In the genomic region with DNA sequence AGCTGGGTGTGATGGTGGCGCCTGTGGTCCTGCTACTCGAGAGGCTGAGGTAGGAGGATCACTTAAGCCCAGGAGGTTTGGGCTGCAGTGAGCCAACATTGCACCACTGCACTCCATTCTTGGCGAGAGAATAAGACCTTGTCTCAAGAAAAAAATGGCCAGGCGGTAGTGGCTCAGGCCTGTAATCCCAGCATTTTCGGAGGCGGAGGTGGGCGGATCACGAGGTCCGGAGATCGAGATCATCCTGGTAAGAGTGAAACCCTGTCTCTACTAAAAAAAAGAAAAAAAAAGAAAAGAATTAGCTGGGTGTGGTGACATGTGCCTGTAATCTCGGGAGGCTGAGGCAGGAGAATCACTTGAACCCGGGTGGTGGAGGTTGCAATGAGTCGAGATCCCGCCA, we compare ENCODE assay signal across 35 cellular contexts. TPM values are rescaled to one million over a fixed set of nuclear protein-coding genes. Genes with fewer than 3 reads are reported as not detected.
"Had no signal": no experiment of that assay in that cellular context is flagged by ENCODE, and none has a peak within 500 bp of the region (broad histone marks: within the 10 kb centered on the region; RNA-seq: fewer than 3 reads in every experiment).

No MANE protein-coding gene starts in this region.

- FAIRE-seq: astrocyte, colon, TTC549 had no signal

- DNase-seq: activated B cell treated with CpG ODN at 0.5 μM for 24 hours; activated CD4-positive, alpha-beta memory T cell treated with anti-CD3 and anti-CD28 coated beads for 36 hours; activated CD4-positive, alpha-beta T cell treated with anti-CD3 and anti-CD28 coated beads for 4 hours; activated CD4-positive, alpha-beta T cell treated with anti-CD3 and anti-CD28 coated beads, Interleukin-2, amount 10 ng/mL, durations not matched to agents 24 days and 14 days; activated CD4-positive, alpha-beta T cell treated with anti-CD3 and anti-CD28 coated beads, Interleukin-2, amount 50 U/mL, for 1 hour; activated CD4-positive, alpha-beta T cell treated with anti-CD3 and anti-CD28 coated beads, Interleukin-2, amount 50 U/mL, for 4 hours; activated CD4-positive, CD25-positive, alpha-beta regulatory T cell treated with anti-CD3 and anti-CD28 coated beads, Interleukin-2, amount 50 U/mL, for 72 hours; activated CD8-positive, alpha-beta memory T cell treated with anti-CD3 and anti-CD28 coated beads, Interleukin-2, amount 50 U/mL, for 4 hours; activated CD8-positive, alpha-beta T cell treated with anti-CD3 and anti-CD28 coated beads for 36 hours; activated effector memory CD4-positive, alpha-beta T cell treated with anti-CD3 and anti-CD28 coated beads, Interleukin-2, amount 50 U/mL, for 16 hours; activated gamma-delta T cell treated with Interleukin-2 at 50 U/mL for 16 hours; activated naive CD4-positive, alpha-beta T cell; activated naive CD4-positive, alpha-beta T cell treated with anti-CD3 and anti-CD28 coated beads for 36 hours; activated naive CD4-positive, alpha-beta T cell treated with anti-CD3 and anti-CD28 coated beads, Interleukin-2, amount 50 U/mL, for 16 hours; activated naive CD8-positive, alpha-beta T cell treated with anti-CD3 and anti-CD28 coated beads for 36 hours; activated T-cell treated with anti-CD3 and anti-CD28 coated beads for 4 hours; activated T-cell treated with anti-CD3 and anti-CD28 coated beads, Interleukin-2, amount 50 U/mL, for 1 hour; activated T-cell treated with anti-CD3 and anti-CD28 coated beads, Interleukin-2, amount 50 U/mL, for 4 hours; activated T-cell treated with anti-CD3 and anti-CD28 coated beads, Interleukin-2, amount 50 U/mL, for 72 hours; adrenal gland; amniotic stem cell; aorta; body of pancreas; brain microvascular endothelial cell; central memory CD4-positive, alpha-beta T cell; T-helper 2 cell; T-helper 9 cell had no signal

- H3K4me3 ChIP-seq: adrenal gland, body of pancreas, breast epithelium had no signal

- H3K27ac ChIP-seq: adrenal gland, body of pancreas, brain microvascular endothelial cell, breast epithelium, VCaP had no signal

- H3K4me1 ChIP-seq: adrenal gland, body of pancreas, breast epithelium had no signal

- ATAC-seq: activated CD8-positive, alpha-beta T cell treated with anti-CD3 and anti-CD28 coated beads for 36 hours; activated naive CD4-positive, alpha-beta T cell treated with anti-CD3 and anti-CD28 coated beads, Interleukin-2, amount 50 U/mL, for 72 hours; activated T-cell treated with anti-CD3 and anti-CD28 coated beads, Interleukin-2, amount 50 U/mL, for 4 hours; activated T-cell treated with anti-CD3 and anti-CD28 coated beads, Interleukin-2, amount 50 U/mL, for 72 hours; activated T-helper 17 cell treated with anti-CD3 and anti-CD28 coated beads, Interleukin-2, amount 50 U/mL, for 72 hours; body of pancreas had no signal

- H3K27me3 ChIP-seq: adrenal gland, body of pancreas, brain microvascular endothelial cell, breast epithelium had no signal

- H3K36me3 ChIP-seq: breast epithelium had no signal

- H3K9me3 ChIP-seq: adrenal gland, body of pancreas, breast epithelium had no signal

RNA-seq across cellular contexts. Expression of gene ATAD3C, which starts 33.4 kb away (rescaled TPM):
- total RNA-seq: cerebellum had no signal

RNA-seq across cellular contexts. Expression of gene VWA1, which starts 47.4 kb away (rescaled TPM):
- total RNA-seq: activated B cell treated with CpG ODN at 0.5 μM for 24 hours had no signal

RNA-seq across cellular contexts. Expression of gene TMEM240, which starts 57.6 kb away (rescaled TPM):
- total RNA-seq: activated CD4-positive, alpha-beta T cell treated with anti-CD3 and anti-CD28 coated beads, Interleukin-2, amount 10 ng/mL, durations not matched to agents 24 days and 14 days; activated naive CD4-positive, alpha-beta T cell treated with anti-CD3 and anti-CD28 coated beads for 36 hours had no signal
